Comparison of ENCODE assay signal across 16 cellular contexts in the genomic region with DNA sequence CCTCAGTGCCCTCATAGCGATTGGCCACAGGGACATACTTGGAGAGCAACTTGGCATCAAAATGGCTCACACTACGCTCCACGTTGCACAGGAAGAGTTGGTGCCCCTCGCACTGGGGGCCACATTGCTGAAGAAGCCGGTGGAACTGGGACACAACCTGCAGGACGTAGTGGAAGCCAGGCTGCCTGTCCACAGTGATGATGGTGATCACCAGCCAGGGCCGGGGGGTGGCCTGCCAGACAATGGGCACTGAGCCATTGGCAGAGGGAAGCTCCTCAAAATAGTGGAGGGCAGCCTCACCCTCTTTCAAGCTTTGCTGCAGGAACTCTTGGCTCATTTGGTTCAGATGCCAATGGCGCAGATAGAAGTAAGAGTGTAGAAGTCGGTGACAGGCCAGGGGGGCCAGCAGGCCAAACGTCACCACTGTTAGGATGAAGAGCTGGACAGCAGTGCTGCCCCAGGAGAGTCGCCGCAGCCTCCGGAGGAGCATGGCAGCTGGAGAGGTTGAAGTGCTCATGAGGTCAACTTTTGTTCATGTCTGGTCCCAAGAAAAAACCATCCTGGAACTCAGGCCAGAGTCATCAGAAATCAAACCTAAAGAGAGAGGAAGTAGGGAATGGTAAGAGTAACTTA. TPM values are rescaled to one million over a fixed set of nuclear protein-coding genes. Genes with fewer than 3 reads are reported as not detected.
DNase-seq lines count a peak whose midpoint lies in the region; TF ChIP-seq lines count a peak whose summit lies in the region.
"Had no signal": no experiment of that assay in that cellular context is flagged by ENCODE, and none has a peak within 500 bp of the region (broad histone marks: within the 10 kb centered on the region; RNA-seq: fewer than 3 reads in every experiment).

No MANE protein-coding gene starts in this region.

- CTCF ChIA-PET in AG04450 (lab: Charles Lee) = interaction anchor here (1.0 to 2.4 kb wide), 6 partner anchors 10 to 56 kb away, joined by 3 to 15 read pairs (median 5); partner anchors contain the start of gene RNF20

- no peak overlapping the region for H3K23ac ChIP-seq in H9 (ENCODE audit: insufficient read length, low read depth, low read length)

- no peaks in the 10 kb centered on the region for H3K27me3 Mint-ChIP-seq in H9 (ENCODE audit: low read depth)
- no peaks in the 10 kb centered on the region for H3K27me3 Mint-ChIP-seq in progenitor cell of endocrine pancreas

- no peak overlapping the region for H3K4me3 ChIP-seq in AG04450 (ENCODE audit: low read depth, low read length)
- H3K4me3 ChIP-seq in brain microvascular endothelial cell (ENCODE audit: low read depth, low read length) = no peak overlapping the region

- H3K4me3 Mint-ChIP-seq in H9 (no peak overlapping the region), progenitor cell of endocrine pancreas (ENCODE audit: low read depth) (no peak overlapping the region)
- H3K4me3 Mint-ChIP-seq: CD4-positive, alpha-beta memory T cell had no signal

- no peak overlapping the region for H3K4ac ChIP-seq in H9 (ENCODE audit: low read depth, low read length)

- H3K9me3 Mint-ChIP-seq in H9 (no peaks in the 10 kb centered on the region), progenitor cell of endocrine pancreas (ENCODE audit: low read depth) (no peaks in the 10 kb centered on the region)
- H3K9me3 Mint-ChIP-seq: CD4-positive, alpha-beta memory T cell had no signal

- no CpG with 5 or more reads among the region's 13 CpGs for WGBS in H9 (ENCODE audit: extremely low coverage, insufficient read length, low lambda C conversion rate)

- H2AFZ ChIP-seq in H9 (ENCODE audit: low read length) = no peak overlapping the region

- H3K56ac ChIP-seq in H9 (ENCODE audit: insufficient read length, low read depth, low read length) = no peak overlapping the region

- no peaks in the 10 kb centered on the region for H3K79me2 ChIP-seq in H9 (ENCODE audit: insufficient read depth, low read length)

- no peak overlapping the region for H2BK15ac ChIP-seq in H9 (ENCODE audit: low read depth, low read length)

- TF ChIP-seq CTCF in AG04450 (IDR thresholded peaks at IDR 0.05; ENCODE audit: low read depth, low read length) (no peak), H9 (conservative IDR thresholded peaks at IDR 0.05) (no peak), brain microvascular endothelial cell (IDR thresholded peaks at IDR 0.05; ENCODE audit: low read depth, low read length, missing control alignments) (no peak), progenitor cell of endocrine pancreas (IDR thresholded peaks at IDR 0.05; ENCODE audit: unreplicated experiment) (no peak)

- H3K4me1 Mint-ChIP-seq in H9 (peaks cover 24 to 31% of the 10 kb centered on the region in 2 experiments), progenitor cell of endocrine pancreas (ENCODE audit: low read depth) (peaks cover 8% of the 10 kb centered on the region)
- H3K4me1 Mint-ChIP-seq: CD4-positive, alpha-beta memory T cell had no signal

- in situ Hi-C loops in brain microvascular endothelial cell (cut with HindIII; ENCODE audit: low pct_ligation_motif_present, low sequenced_read_pairs) = no loop called here

- no peaks in the 10 kb centered on the region for H4K20me1 ChIP-seq in H9 (ENCODE audit: control insufficient read depth, insufficient read depth, insufficient read length)

- H4K5ac ChIP-seq in H9 (ENCODE audit: insufficient read length, low read depth, low read length) = no peak overlapping the region

- H3K9ac ChIP-seq in H9 (ENCODE audit: extremely low read depth, insufficient read length, low read length) = no peak overlapping the region

- no peak overlapping the region for H2BK12ac ChIP-seq in H9 (ENCODE audit: insufficient read length, low read depth, low read length)

- H2BK20ac ChIP-seq in H9 (ENCODE audit: low read depth, low read length, poor library complexity, severe bottlenecking) = no peak overlapping the region

- POLR2A ChIA-PET in AG04450 (lab: Yijun Ruan, JAX) = no interaction called here

- H3K9me3 ChIP-seq in AG04450 (ENCODE audit: control insufficient read depth, insufficient read depth, low read length) (no peaks in the 10 kb centered on the region), H9 (ENCODE audit: control insufficient read depth, low read depth, low read length) (no peaks in the 10 kb centered on the region)
- H3K9me3 ChIP-seq: BE2C had no signal

- H4K91ac ChIP-seq in H9 (ENCODE audit: insufficient read length, low read depth, low read length) = no peak overlapping the region

- no peaks in the 10 kb centered on the region for H3K79me1 ChIP-seq in H9 (ENCODE audit: insufficient read depth, low read depth, low read length, poor library complexity, severe bottlenecking)

- no peak overlapping the region for H4K8ac ChIP-seq in H9 (replicated peaks; ENCODE audit: insufficient read length, low read depth, low read length)

- no peaks in the 10 kb centered on the region for H3K27me3 ChIP-seq in AG04450 (ENCODE audit: control insufficient read depth, insufficient read depth, low read length)
- no peaks in the 10 kb centered on the region for H3K27me3 ChIP-seq in H9 (ENCODE audit: insufficient read depth, low read length)
- H3K27me3 ChIP-seq in brain microvascular endothelial cell (replicated peaks) = no peaks in the 10 kb centered on the region
- H3K27me3 ChIP-seq: BE2C had no signal

- no peak overlapping the region for H2AK5ac ChIP-seq in H9 (ENCODE audit: insufficient read length, low read length)

- H3K4me2 ChIP-seq in H9 (ENCODE audit: insufficient read depth, insufficient read length, low read length) = no peak overlapping the region

- H3K18ac ChIP-seq in H9 (ENCODE audit: insufficient read length, low read depth, low read length) = no peak overlapping the region

- peaks cover 17 to 31% (median 30%) of the 10 kb centered on the region in 3 experiments; a peak in 6 of 7 replicates for H3K36me3 Mint-ChIP-seq in H9 (ENCODE audit: insufficient read depth in 1 of 3, low read depth in 3 of 3)
- peaks cover 18% of the 10 kb centered on the region for H3K36me3 Mint-ChIP-seq in progenitor cell of endocrine pancreas (ENCODE audit: insufficient read depth)
- H3K36me3 Mint-ChIP-seq: CD4-positive, alpha-beta memory T cell had no signal

- no peak overlapping the region for H3T11ph ChIP-seq in H9 (ENCODE audit: low read length)

- H3K14ac ChIP-seq in H9 (ENCODE audit: insufficient read depth, low read length) = no peak overlapping the region; the same call in 1 of the 2 replicates

- H2BK5ac ChIP-seq in H9 (ENCODE audit: insufficient read length, low read length) = no peak overlapping the region

- peaks cover 8% of the 10 kb centered on the region for H3K4me1 ChIP-seq in H9 (ENCODE audit: insufficient read depth, low read length)
- H3K4me1 ChIP-seq: BE2C had no signal

- H3K27ac ChIP-seq in AG04450 (ENCODE audit: low read depth, low read length) (peak overlapping the region; percentile 34), H9 (ENCODE audit: insufficient read length, low read depth, low read length) (no peak overlapping the region), brain microvascular endothelial cell (peak overlapping the region; percentile 21), epithelial cell of prostate (peak overlapping the region; percentile 98)
- H3K27ac ChIP-seq: C4-2B, HL-60 had no signal

- peaks cover 3% of the 10 kb centered on the region for H3K36me3 ChIP-seq in brain microvascular endothelial cell (replicated peaks)

- peak overlapping the region; percentile 5 to 37 (median 26); a peak in 2 of 7 replicates for H3K27ac Mint-ChIP-seq in H9
- H3K27ac Mint-ChIP-seq in progenitor cell of endocrine pancreas = no peak overlapping the region
- H3K27ac Mint-ChIP-seq: CD4-positive, alpha-beta memory T cell had no signal

- no peaks in the 10 kb centered on the region for H3K23me2 ChIP-seq in H9 (ENCODE audit: insufficient read length, low read depth, low read length, poor library complexity, severe bottlenecking)

- DNase-seq in AG04450 (ENCODE audit: low read depth, low spot score) (no peak), H9 (no peak), brain microvascular endothelial cell (no peak), epithelial cell of prostate (ENCODE audit: low read depth, low spot score) (no peak), SIG-M5 treated with dmso at 0.1 percent for 504 hours (lab: John Stamatoyannopoulos, UW; ENCODE audit: unreplicated experiment) (no peak), SKM-1 (lab: John Stamatoyannopoulos, UW; ENCODE audit: unreplicated experiment) (no peak), progenitor cell of endocrine pancreas (ENCODE audit: low spot score, unreplicated experiment) (no peak)
- DNase-seq in effector CD4-positive, alpha-beta T cell = no peak
- DNase-seq: BE2C; CD4-positive, alpha-beta memory T cell; DMS79 treated with DMSO at 0.1 percent for 48 hours; EL; GDM1; GOT3 had no signal

- H2BK120ac ChIP-seq in H9 (ENCODE audit: low read depth, low read length, poor library complexity, severe bottlenecking) = no peak overlapping the region

RNA-seq across cellular contexts. Expression of gene ALDOB, which starts 41.1 kb away (rescaled TPM):
- not detected in 2 replicates for polyA plus RNA-seq in AG04450 (2011; rRNA removed)
- not detected in 2 replicates for polyA minus RNA-seq in AG04450 (2011; rRNA and poly(A)+ RNA removed)
- total RNA-seq in H9 (2021) (not detected in 2 replicates), progenitor cell of endocrine pancreas (not detected in 2 replicates)
- total RNA-seq: CD4-positive, alpha-beta memory T cell had no signal
- polyA plus RNA-seq: CD4-positive, alpha-beta memory T cell had no signal

RNA-seq across cellular contexts. Expression of gene RNF20, which starts 57.0 kb away (rescaled TPM):
- 37.1 and 42.0 TPM in 2 replicates for polyA plus RNA-seq in AG04450 (2011; rRNA removed)
- polyA minus RNA-seq in AG04450 (2011; rRNA and poly(A)+ RNA removed) = 29.8 and 40.9 TPM in 2 replicates
- 45.4 and 48.5 TPM in 2 replicates for total RNA-seq in H9 (2021)
- total RNA-seq in progenitor cell of endocrine pancreas = 53.9 and 56.9 TPM in 2 replicates
